9 cellular contexts compared by ENCODE assay signal in the genomic region with DNA sequence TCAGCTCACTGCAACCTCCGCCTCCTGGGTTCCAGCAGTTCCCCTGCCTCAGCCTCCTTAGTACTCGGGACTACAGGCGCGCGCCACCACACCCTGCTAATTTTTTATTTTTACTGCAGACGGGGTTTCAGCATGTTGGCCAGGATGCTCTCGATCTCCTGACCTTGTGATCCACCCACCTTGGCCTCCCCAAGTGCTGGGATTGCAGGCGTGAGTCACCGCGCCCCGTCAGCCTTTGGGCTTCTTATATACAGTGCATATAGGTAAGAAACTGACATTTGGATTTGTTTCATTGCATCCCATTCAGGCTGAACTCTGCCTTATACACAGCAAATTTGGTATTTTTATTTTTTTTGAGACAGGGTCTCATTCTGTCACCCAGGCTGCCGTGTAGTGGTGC.
"Had no signal": no experiment of that assay in that cellular context is flagged by ENCODE, and none has a peak within 500 bp of the region (broad histone marks: within the 10 kb centered on the region; RNA-seq: fewer than 3 reads in every experiment).

No MANE protein-coding gene starts in this region.

- H3K4me3 ChIP-seq: GM23248, GM23338, HAP-1 had no signal

- H3K36me3 ChIP-seq: HAP-1 had no signal

- H3K9ac ChIP-seq: GM23248 had no signal

- DNase-seq: GM23248, GOT3, H7, H9, HCEC 1CT, HFFc6 had no signal

- H3K9me3 ChIP-seq: HAP-1 had no signal

- FAIRE-seq: H1 had no signal

- H3K27ac ChIP-seq: GM23248 had no signal
